ENCODE assay signal across 28 cellular contexts in genomic region chr10:124552877-124553276, GRCh38.
"Had no signal": no experiment of that assay in that cellular context is flagged by ENCODE, and none has a peak within 500 bp of the region (broad histone marks: within the 10 kb centered on the region; RNA-seq: fewer than 3 reads in every experiment).

No MANE protein-coding gene starts in this region.

- DNase-seq: activated B cell treated with CpG ODN at 0.5 μM for 24 hours; activated CD4-positive, alpha-beta T cell treated with anti-CD3 and anti-CD28 coated beads, Interleukin-2, amount 10 ng/mL, durations not matched to agents 24 days and 14 days; activated CD4-positive, alpha-beta T cell treated with anti-CD3 and anti-CD28 coated beads, Interleukin-2, amount 50 U/mL, for 4 hours; activated CD8-positive, alpha-beta T cell treated with anti-CD3 and anti-CD28 coated beads for 36 hours; activated effector memory CD4-positive, alpha-beta T cell treated with anti-CD3 and anti-CD28 coated beads, Interleukin-2, amount 50 U/mL, for 16 hours; activated naive CD4-positive, alpha-beta T cell; activated naive CD4-positive, alpha-beta T cell treated with anti-CD3 and anti-CD28 coated beads, Interleukin-2, amount 50 U/mL, for 16 hours; activated naive CD8-positive, alpha-beta T cell treated with anti-CD3 and anti-CD28 coated beads for 36 hours; activated T-cell treated with anti-CD3 and anti-CD28 coated beads, Interleukin-2, amount 50 U/mL, for 1 hour; activated T-cell treated with anti-CD3 and anti-CD28 coated beads, Interleukin-2, amount 50 U/mL, for 72 hours; amygdala; Kasumi-1; KG1; MG63; NCI-H1092 treated with DMSO at 0.1 percent for 48 hours; NCI-H187 treated with DMSO at 0.1 percent for 48 hours; NCI-H2081 treated with DMSO at 0.1 percent for 48 hours; NCI-H345; NCI-H524 treated with DMSO at 0.1 percent for 48 hours; NK-92 treated with Interleukin-12 subunit alpha and Interleukin-12 subunit beta, amount 100 ng/mL, for 24 hours; PC-9; Right ventricle myocardium superior; SW 1271; T-helper 1 cell; T-helper 2 cell; T-helper 9 cell had no signal

- H3K4me1 Mint-ChIP-seq: activated CD4-positive, alpha-beta T cell treated with anti-CD3 and anti-CD28 coated beads, Interleukin-2, amount 10 ng/mL, durations not matched to agents 24 days and 14 days; activated naive CD8-positive, alpha-beta T cell treated with anti-CD3 and anti-CD28 coated beads for 36 hours; activated T-helper 17 cell treated with anti-CD3 and anti-CD28 coated beads, Interleukin-2, amount 50 U/mL, for 72 hours had no signal

- H3K9me3 Mint-ChIP-seq: activated B cell treated with CpG ODN at 0.5 μM for 24 hours; activated CD4-positive, alpha-beta T cell treated with anti-CD3 and anti-CD28 coated beads, Interleukin-2, amount 10 ng/mL, durations not matched to agents 24 days and 14 days; activated CD8-positive, alpha-beta T cell treated with anti-CD3 and anti-CD28 coated beads for 36 hours; activated naive CD8-positive, alpha-beta T cell treated with anti-CD3 and anti-CD28 coated beads for 36 hours; activated T-cell treated with anti-CD3 and anti-CD28 coated beads, Interleukin-2, amount 50 U/mL, for 72 hours; activated T-helper 17 cell treated with anti-CD3 and anti-CD28 coated beads, Interleukin-2, amount 50 U/mL, for 72 hours; central memory CD8-positive, alpha-beta T cell had no signal

- H3K27me3 Mint-ChIP-seq: activated B cell treated with CpG ODN at 0.5 μM for 24 hours; activated CD4-positive, alpha-beta T cell treated with anti-CD3 and anti-CD28 coated beads, Interleukin-2, amount 10 ng/mL, durations not matched to agents 24 days and 14 days; activated CD8-positive, alpha-beta T cell treated with anti-CD3 and anti-CD28 coated beads for 36 hours; activated naive CD8-positive, alpha-beta T cell treated with anti-CD3 and anti-CD28 coated beads for 36 hours; activated T-helper 17 cell treated with anti-CD3 and anti-CD28 coated beads, Interleukin-2, amount 50 U/mL, for 72 hours; central memory CD8-positive, alpha-beta T cell had no signal

- H3K36me3 Mint-ChIP-seq: activated naive CD8-positive, alpha-beta T cell treated with anti-CD3 and anti-CD28 coated beads for 36 hours had no signal

- ATAC-seq: activated CD8-positive, alpha-beta T cell treated with anti-CD3 and anti-CD28 coated beads for 36 hours; activated T-cell treated with anti-CD3 and anti-CD28 coated beads, Interleukin-2, amount 50 U/mL, for 72 hours; activated T-helper 17 cell treated with anti-CD3 and anti-CD28 coated beads, Interleukin-2, amount 50 U/mL, for 72 hours had no signal

- H3K4me3 Mint-ChIP-seq: activated B cell treated with CpG ODN at 0.5 μM for 24 hours; activated CD4-positive, alpha-beta T cell treated with anti-CD3 and anti-CD28 coated beads, Interleukin-2, amount 10 ng/mL, durations not matched to agents 24 days and 14 days; activated CD8-positive, alpha-beta T cell treated with anti-CD3 and anti-CD28 coated beads for 36 hours; activated naive CD8-positive, alpha-beta T cell treated with anti-CD3 and anti-CD28 coated beads for 36 hours; activated T-cell treated with anti-CD3 and anti-CD28 coated beads, Interleukin-2, amount 50 U/mL, for 72 hours; activated T-helper 17 cell treated with anti-CD3 and anti-CD28 coated beads, Interleukin-2, amount 50 U/mL, for 72 hours; central memory CD8-positive, alpha-beta T cell had no signal

- H3K27ac Mint-ChIP-seq: activated CD4-positive, alpha-beta T cell treated with anti-CD3 and anti-CD28 coated beads, Interleukin-2, amount 10 ng/mL, durations not matched to agents 24 days and 14 days; activated CD8-positive, alpha-beta T cell treated with anti-CD3 and anti-CD28 coated beads for 36 hours; activated naive CD8-positive, alpha-beta T cell treated with anti-CD3 and anti-CD28 coated beads for 36 hours; activated T-cell treated with anti-CD3 and anti-CD28 coated beads, Interleukin-2, amount 50 U/mL, for 72 hours; activated T-helper 17 cell treated with anti-CD3 and anti-CD28 coated beads, Interleukin-2, amount 50 U/mL, for 72 hours had no signal
